8 cellular contexts compared by ENCODE assay signal in the genomic region with DNA sequence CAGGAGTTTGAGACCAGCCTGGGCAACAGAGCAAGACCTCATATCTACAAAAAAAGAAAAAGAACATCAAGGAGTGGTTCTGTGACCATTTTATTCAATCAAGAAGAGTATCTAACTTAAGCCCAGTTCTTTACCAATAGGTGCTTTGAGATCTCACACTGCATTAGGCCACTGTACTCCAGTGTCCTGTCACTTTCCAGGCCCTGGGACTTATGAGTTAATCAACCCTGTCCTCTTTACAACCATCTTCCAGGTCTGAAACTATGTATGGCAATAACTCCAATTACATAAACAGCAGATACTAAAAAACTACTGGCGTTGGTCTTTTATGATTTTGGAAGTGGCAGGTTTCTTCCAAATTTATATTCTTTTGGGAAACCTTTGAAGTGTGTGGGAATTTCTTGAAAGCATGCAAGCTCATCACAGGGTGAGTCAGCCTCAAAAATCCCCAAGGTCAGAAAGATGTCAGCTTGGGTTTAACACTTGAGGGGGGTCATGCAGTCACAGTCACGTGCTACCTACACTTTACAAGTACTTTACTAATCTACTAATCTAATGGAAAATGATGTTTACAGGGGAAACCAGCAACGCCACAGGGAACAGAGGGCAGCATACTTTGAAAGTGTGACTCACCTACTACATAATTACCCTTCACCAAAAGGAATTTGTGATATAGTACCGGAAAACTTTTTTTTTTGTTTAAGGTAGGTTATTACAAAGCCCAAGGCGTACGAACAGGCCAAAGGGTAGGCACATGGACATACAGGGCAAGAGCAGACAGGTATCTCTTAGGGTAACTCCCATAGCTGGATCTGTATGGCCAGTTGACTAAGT. TPM values are rescaled to one million over a fixed set of nuclear protein-coding genes. Genes with fewer than 3 reads are reported as not detected.
A peak's percentile ranks its signal among the peaks of the same experiment; 100 is the strongest.
DNase-seq lines count a peak whose midpoint lies in the region; ATAC-seq, FAIRE-seq and TF ChIP-seq lines count a peak whose summit lies in the region.

No MANE protein-coding gene starts in this region.

- H3K27me3 Mint-ChIP-seq in GM23338 (ENCODE audit: insufficient read depth, low read depth, poor library complexity): peaks cover 6% of the 10 kb centered on the region
- no peaks in the 10 kb centered on the region for H3K27me3 Mint-ChIP-seq in immature natural killer cell (ENCODE audit: low read depth in 3 of 3)

- no peaks in the 10 kb centered on the region for H3K9me2 ChIP-seq in GM23338 (ENCODE audit: insufficient read depth)

- peaks cover 25% of the 10 kb centered on the region for H3K4me1 Mint-ChIP-seq in GM23338
- H3K4me1 Mint-ChIP-seq in immature natural killer cell: peaks cover 5 to 11% of the 10 kb centered on the region in 2 donors

- H3K4me2 ChIP-seq in GM23338: no peak overlapping the region

- no peak overlapping the region for H3K4me3 Mint-ChIP-seq in GM23338
- no peak overlapping the region for H3K4me3 Mint-ChIP-seq in immature natural killer cell

- H3K36me3 Mint-ChIP-seq in GM23338 (ENCODE audit: low read depth) (peaks cover 55% of the 10 kb centered on the region; the same call in 2 of the 3 replicates), immature natural killer cell (peaks cover 0 to 11% (median 5%) of the 10 kb centered on the region in 3 donors)

- no peak for TF ChIP-seq CTCF in GM23338 (conservative IDR thresholded peaks at IDR 0.05; ENCODE audit: low read depth in 2 of 2)

- H2AFZ ChIP-seq in GM23338: no peak overlapping the region

- 0 out of 2 replicates have a peak, but pooled peaks cover 3% of the 10 kb centered on the region for H3F3A ChIP-seq in GM23338 (replicated peaks; ENCODE audit: low read depth)

- peak overlapping the region; percentile 84 for H3K27ac ChIP-seq in GM23338 (ENCODE audit: low read depth)

- peaks cover 18% of the 10 kb centered on the region for H3K36me3 ChIP-seq in GM23338 (ENCODE audit: insufficient read depth)

- ATAC-seq in GM23338 (no peak), GM21423 (IDR thresholded peaks at IDR 0.05; ENCODE audit: unreplicated experiment) (no peak)

- no peak overlapping the region for H3K4me3 ChIP-seq in GM23338

- H3K4me1 ChIP-seq in GM23338 (ENCODE audit: insufficient read depth): peaks cover 32% of the 10 kb centered on the region

- FAIRE-seq in frontal cortex (lab: Jason Lieb, UNC): no peak

- no peaks in the 10 kb centered on the region for H3K27me3 ChIP-seq in GM23338 (ENCODE audit: insufficient read depth)

- H3K9me3 Mint-ChIP-seq in GM23338 (no peaks in the 10 kb centered on the region), immature natural killer cell (no peaks in the 10 kb centered on the region)

- H3K27ac Mint-ChIP-seq in GM23338: no peak overlapping the region; the same call in none of the 2 replicates
- peak overlapping the region in 4 of 6 donors; percentile 28 to 77 (median 52) for H3K27ac Mint-ChIP-seq in immature natural killer cell

- DNase-seq in AG08396 (ENCODE audit: low spot score) (peak; percentile 88), GM23338 (ENCODE audit: low spot score) (no peak), immature natural killer cell (no peak), frontal cortex (ENCODE audit: low spot score in 2 of 2) (no peak), DMS 273 (lab: John Stamatoyannopoulos, UW; ENCODE audit: unreplicated experiment) (no peak), globus pallidus (ENCODE audit: low spot score) (no peak)
- DNase-seq in activated CD4-positive, alpha-beta T cell treated with anti-CD3 and anti-CD28 coated beads, Interleukin-2, amount 50 U/mL, for 4 hours: peak; percentile 42 to 45

- peaks cover 65% of the 10 kb centered on the region for H3K79me2 ChIP-seq in GM23338 (replicated peaks; ENCODE audit: insufficient read depth)

- peaks cover 17% of the 10 kb centered on the region for H4K20me1 ChIP-seq in GM23338 (replicated peaks; ENCODE audit: insufficient read depth)

TF ChIP-seq in GM23338, 12 proteins besides CTCF, POLR2A, EP300 and RAD21 (continues in another document):
- TF ChIP-seq NANOG (IDR thresholded peaks at IDR 0.05; ENCODE audit: borderline replicate concordance) (no peak), POLR2AphosphoS5 (IDR thresholded peaks at IDR 0.05; ENCODE audit: low read depth) (no peak), STAT1 (IDR thresholded peaks at IDR 0.05; ENCODE audit: unreplicated experiment) (no peak), JUNB (IDR thresholded peaks at IDR 0.05; ENCODE audit: unreplicated experiment) (no peak), EZH2phosphoT487 (IDR thresholded peaks at IDR 0.05; ENCODE audit: unreplicated experiment) (no peak), EZH2 (IDR thresholded peaks at IDR 0.05; ENCODE audit: low read depth, unreplicated experiment) (no peak), ZNF114 (CRISPR knock-in tag; IDR thresholded peaks at IDR 0.05) (no peak)
- TF ChIP-seq, protein P1, sequence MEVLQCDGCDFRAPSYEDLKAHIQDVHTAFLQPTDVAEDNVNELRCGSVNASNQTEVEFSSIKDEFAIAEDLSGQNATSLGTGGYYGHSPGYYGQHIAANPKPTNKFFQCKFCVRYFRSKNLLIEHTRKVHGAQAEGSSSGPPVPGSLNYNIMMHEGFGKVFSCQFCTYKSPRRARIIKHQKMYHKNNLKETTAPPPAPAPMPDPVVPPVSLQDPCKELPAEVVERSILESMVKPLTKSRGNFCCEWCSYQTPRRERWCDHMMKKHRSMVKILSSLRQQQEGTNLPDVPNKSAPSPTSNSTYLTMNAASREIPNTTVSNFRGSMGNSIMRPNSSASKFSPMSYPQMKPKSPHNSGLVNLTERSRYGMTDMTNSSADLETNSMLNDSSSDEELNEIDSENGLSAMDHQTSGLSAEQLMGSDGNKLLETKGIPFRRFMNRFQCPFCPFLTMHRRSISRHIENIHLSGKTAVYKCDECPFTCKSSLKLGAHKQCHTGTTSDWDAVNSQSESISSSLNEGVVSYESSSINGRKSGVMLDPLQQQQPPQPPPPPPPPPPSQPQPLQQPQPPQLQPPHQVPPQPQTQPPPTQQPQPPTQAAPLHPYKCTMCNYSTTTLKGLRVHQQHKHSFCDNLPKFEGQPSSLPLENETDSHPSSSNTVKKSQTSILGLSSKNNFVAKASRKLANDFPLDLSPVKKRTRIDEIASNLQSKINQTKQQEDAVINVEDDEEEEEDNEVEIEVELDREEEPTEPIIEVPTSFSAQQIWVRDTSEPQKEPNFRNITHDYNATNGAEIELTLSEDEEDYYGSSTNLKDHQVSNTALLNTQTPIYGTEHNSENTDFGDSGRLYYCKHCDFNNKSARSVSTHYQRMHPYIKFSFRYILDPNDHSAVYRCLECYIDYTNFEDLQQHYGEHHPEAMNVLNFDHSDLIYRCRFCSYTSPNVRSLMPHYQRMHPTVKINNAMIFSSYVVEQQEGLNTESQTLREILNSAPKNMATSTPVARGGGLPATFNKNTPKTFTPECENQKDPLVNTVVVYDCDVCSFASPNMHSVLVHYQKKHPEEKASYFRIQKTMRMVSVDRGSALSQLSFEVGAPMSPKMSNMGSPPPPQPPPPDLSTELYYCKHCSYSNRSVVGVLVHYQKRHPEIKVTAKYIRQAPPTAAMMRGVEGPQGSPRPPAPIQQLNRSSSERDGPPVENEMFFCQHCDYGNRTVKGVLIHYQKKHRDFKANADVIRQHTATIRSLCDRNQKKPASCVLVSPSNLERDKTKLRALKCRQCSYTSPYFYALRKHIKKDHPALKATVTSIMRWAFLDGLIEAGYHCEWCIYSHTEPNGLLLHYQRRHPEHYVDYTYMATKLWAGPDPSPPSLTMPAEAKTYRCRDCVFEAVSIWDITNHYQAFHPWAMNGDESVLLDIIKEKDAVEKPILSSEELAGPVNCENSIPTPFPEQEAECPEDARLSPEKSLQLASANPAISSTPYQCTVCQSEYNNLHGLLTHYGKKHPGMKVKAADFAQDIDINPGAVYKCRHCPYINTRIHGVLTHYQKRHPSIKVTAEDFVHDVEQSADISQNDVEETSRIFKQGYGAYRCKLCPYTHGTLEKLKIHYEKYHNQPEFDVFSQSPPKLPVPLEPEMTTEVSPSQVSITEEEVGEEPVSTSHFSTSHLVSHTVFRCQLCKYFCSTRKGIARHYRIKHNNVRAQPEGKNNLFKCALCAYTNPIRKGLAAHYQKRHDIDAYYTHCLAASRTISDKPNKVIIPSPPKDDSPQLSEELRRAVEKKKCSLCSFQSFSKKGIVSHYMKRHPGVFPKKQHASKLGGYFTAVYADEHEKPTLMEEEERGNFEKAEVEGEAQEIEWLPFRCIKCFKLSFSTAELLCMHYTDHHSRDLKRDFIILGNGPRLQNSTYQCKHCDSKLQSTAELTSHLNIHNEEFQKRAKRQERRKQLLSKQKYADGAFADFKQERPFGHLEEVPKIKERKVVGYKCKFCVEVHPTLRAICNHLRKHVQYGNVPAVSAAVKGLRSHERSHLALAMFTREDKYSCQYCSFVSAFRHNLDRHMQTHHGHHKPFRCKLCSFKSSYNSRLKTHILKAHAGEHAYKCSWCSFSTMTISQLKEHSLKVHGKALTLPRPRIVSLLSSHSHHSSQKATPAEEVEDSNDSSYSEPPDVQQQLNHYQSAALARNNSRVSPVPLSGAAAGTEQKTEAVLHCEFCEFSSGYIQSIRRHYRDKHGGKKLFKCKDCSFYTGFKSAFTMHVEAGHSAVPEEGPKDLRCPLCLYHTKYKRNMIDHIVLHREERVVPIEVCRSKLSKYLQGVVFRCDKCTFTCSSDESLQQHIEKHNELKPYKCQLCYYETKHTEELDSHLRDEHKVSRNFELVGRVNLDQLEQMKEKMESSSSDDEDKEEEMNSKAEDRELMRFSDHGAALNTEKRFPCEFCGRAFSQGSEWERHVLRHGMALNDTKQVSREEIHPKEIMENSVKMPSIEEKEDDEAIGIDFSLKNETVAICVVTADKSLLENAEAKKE (CRISPR knock-in tag; IDR thresholded peaks at IDR 0.05): no peak

RNA-seq across cellular contexts. Expression of a gene that starts 15.6 kb away (rescaled TPM):
- total RNA-seq in GM23338 (2014; rRNA removed; shearing (Covaris generic)): 51.6 and 54.5 TPM in 2 replicates
- 40.7 and 43.1 TPM in 2 replicates for polyA plus RNA-seq in GM23338 (2016; fragmentation: Nextera tagmentation; extraction: Ambion mirVana)
- polyA plus RNA-seq in immature natural killer cell: 10 to 100 TPM; 16.3 to 34.8 (median 25.3) TPM
- total RNA-seq in frontal cortex: 34.2 TPM

Comparison
In these comparisons a context has a peak if more than half of its experiments do, and no peak if none do; other contexts are left out.
1. DNase-seq: peak in AG08396 (single experiment) and activated CD4-positive, alpha-beta T cell treated with anti-CD3 and anti-CD28 coated beads, Interleukin-2, amount 50 U/mL, for 4 hours (2 of 2); none in GM23338 (single experiment), immature natural killer cell (0 of 3), frontal cortex (0 of 2), DMS 273 (single experiment) and globus pallidus (single experiment).